Comparison of ENCODE assay signal across 10 cellular contexts in the genomic region with DNA sequence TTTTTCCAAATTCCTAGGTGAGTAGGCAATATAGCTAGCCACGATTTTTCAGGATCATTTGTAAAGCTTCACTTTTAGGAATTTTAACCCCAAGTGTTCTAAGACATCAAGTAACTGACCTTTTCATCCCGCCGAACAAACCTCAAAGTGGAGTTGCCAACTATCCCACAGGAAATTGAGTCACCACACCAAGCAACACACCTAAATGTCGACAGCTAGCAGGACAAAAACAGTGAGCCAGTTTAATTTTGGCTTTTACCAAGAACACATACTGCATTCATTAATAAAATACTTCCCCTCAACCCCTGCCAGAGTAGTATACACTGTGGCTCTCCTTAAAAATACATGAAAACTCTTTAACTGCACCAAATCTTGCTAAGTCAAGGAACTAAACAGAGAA.
DNase-seq lines count a peak whose midpoint lies in the region; ATAC-seq and TF ChIP-seq lines count a peak whose summit lies in the region.
"Had no signal": no experiment of that assay in that cellular context is flagged by ENCODE, and none has a peak within 500 bp of the region (broad histone marks: within the 10 kb centered on the region; RNA-seq: fewer than 3 reads in every experiment).

No MANE protein-coding gene starts in this region.

- H3K4me1 ChIP-seq in mammary epithelial cell (ENCODE audit: insufficient read depth, low read length), result peaks cover 29% of the 10 kb centered on the region

- CTCF ChIA-PET in mammary epithelial cell (lab: Charles Lee; ENCODE audit: low non-redundant PET), result no interaction called here

- dilution Hi-C loops in mammary epithelial cell (cut with HindIII; ENCODE audit: low sequenced_read_pairs), result no loop called here

- peak overlapping the region; percentile 39 for H3K4me3 Mint-ChIP-seq in neural crest cell

- no peak overlapping the region for H3K27ac ChIP-seq in mammary epithelial cell (ENCODE audit: insufficient read depth, low read depth, low read length)
- H3K27ac ChIP-seq: SJCRH30 had no signal

- no peaks in the 10 kb centered on the region for H3K79me2 ChIP-seq in mammary epithelial cell (ENCODE audit: insufficient read depth, low read length)

- no peaks in the 10 kb centered on the region for H3K9me3 ChIP-seq in mammary epithelial cell (replicated peaks; ENCODE audit: insufficient read depth, low read length)
- H3K9me3 ChIP-seq: SJCRH30 had no signal

- 2% methylated on average over 4 of the region's 4 CpGs for WGBS in mammary epithelial cell (ENCODE audit: low coverage, missing lambda C conversion rate)

- TF ChIP-seq POLR2A in NB4 (IDR thresholded peaks at IDR 0.05; ENCODE audit: extremely low read depth, insufficient read length), result no peak

- H3K27ac Mint-ChIP-seq in neural crest cell (ENCODE audit: unreplicated experiment), result no peak overlapping the region

- peaks cover 23% of the 10 kb centered on the region for H3K4me1 Mint-ChIP-seq in neural crest cell

- intact Hi-C loops in mammary epithelial cell (cut with micrococcal nuclease), result no loop called here

- no peaks in the 10 kb centered on the region for H3K9me3 Mint-ChIP-seq in neural crest cell

- TF ChIP-seq CTCF in NB4 (IDR thresholded peaks at IDR 0.05; ENCODE audit: low read depth, low read length), result no peak
- no peak for TF ChIP-seq CTCF in mammary epithelial cell (conservative IDR thresholded peaks at IDR 0.05 in 1 of 2, IDR thresholded peaks at IDR 0.05 in 1 of 2; ENCODE audit: extremely low read depth in 1 of 2, insufficient read depth in 1 of 2, low read depth in 1 of 2, low read length in 2 of 2)
- TF ChIP-seq CTCF in neural crest cell (conservative IDR thresholded peaks at IDR 0.05), result no peak

- H3K4me2 ChIP-seq in mammary epithelial cell (ENCODE audit: insufficient read depth, low read depth, low read length), result peak overlapping the region; percentile 50

- DNase-seq in Daoy (ENCODE audit: low read depth), result peak; percentile 82
- DNase-seq in NB4 (ENCODE audit: low read depth), result peak; percentile 57
- peak; percentile 77 for DNase-seq in mammary epithelial cell
- no peak for DNase-seq in neural crest cell (ENCODE audit: low read depth, low spot score)
- DNase-seq in stimulated activated CD4-positive, alpha-beta T cell treated with anti-CD3 and anti-CD28 coated beads, Interleukin-2, amount 100 ng/mL, for 48 hours, result no peak
- DNase-seq in NCI-H1092 (lab: John Stamatoyannopoulos, UW), result no peak
- DNase-seq in OCI-M2 (lab: John Stamatoyannopoulos, UW; ENCODE audit: unreplicated experiment), result no peak
- DNase-seq: MM.1S had no signal

- ATAC-seq in GM18867 (IDR thresholded peaks at IDR 0.05; ENCODE audit: unreplicated experiment), result no peak

- H3K4me3 ChIP-seq in NB4 (ENCODE audit: low read depth, low read length) (no peak overlapping the region), mammary epithelial cell (replicated peaks in 1 of 3; ENCODE audit: insufficient read depth in 1 of 3, low read depth in 2 of 3, low read length in 3 of 3) (no peak overlapping the region)
- H3K4me3 ChIP-seq: SJCRH30 had no signal

- no peak overlapping the region for H3K9ac ChIP-seq in mammary epithelial cell (ENCODE audit: insufficient read depth, low read length)

- no peaks in the 10 kb centered on the region for H4K20me1 ChIP-seq in mammary epithelial cell (ENCODE audit: insufficient read depth, low read length)

- no peaks in the 10 kb centered on the region for H3K27me3 ChIP-seq in mammary epithelial cell (ENCODE audit: insufficient read depth, low read length)
- H3K27me3 ChIP-seq: SJCRH30 had no signal

- no peaks in the 10 kb centered on the region for H3K36me3 ChIP-seq in mammary epithelial cell (ENCODE audit: insufficient read depth, low read length)
- H3K36me3 ChIP-seq: SJCRH30 had no signal

- H3K27me3 Mint-ChIP-seq in neural crest cell (ENCODE audit: low read depth), result peaks cover 42% of the 10 kb centered on the region

- BruUV-seq in mammary epithelial cell (replicated peaks; lab: Mats Ljungman, UMichigan), result no TSS peak

- no peaks in the 10 kb centered on the region for H3K36me3 Mint-ChIP-seq in neural crest cell (ENCODE audit: low read depth)

- no peak overlapping the region for H2AFZ ChIP-seq in mammary epithelial cell (ENCODE audit: low read depth, low read length)

- in situ Hi-C loops in mammary epithelial cell (cut with MboI; ENCODE audit: low sequenced_read_pairs in 2 of 2), result loop anchor here in 1 of 2 donors (25.0 kb wide), 2 partner anchors 120 to 320 kb away; no protein-coding TSS in a partner anchor

Comparison
In these comparisons a context has a peak if more than half of its experiments do, and no peak if none do; other contexts are left out.
1. DNase-seq: peak in Daoy (single experiment), NB4 (single experiment) and mammary epithelial cell (single experiment); none in neural crest cell (single experiment), stimulated activated CD4-positive, alpha-beta T cell treated with anti-CD3 and anti-CD28 coated beads, Interleukin-2, amount 100 ng/mL, for 48 hours (0 of 2), NCI-H1092 (single experiment) and OCI-M2 (single experiment).